In genomic region chr17:82301300-82301915, GRCh38 we compare ENCODE assay signal across 15 cellular contexts. TPM values are rescaled to one million over a fixed set of nuclear protein-coding genes. Genes with fewer than 3 reads are reported as not detected.
A peak's percentile ranks its signal among the peaks of the same experiment; 100 is the strongest.
DNase-seq lines count a peak whose midpoint lies in the region; ATAC-seq and TF ChIP-seq lines count a peak whose summit lies in the region.
"Had no signal": no experiment of that assay in that cellular context is flagged by ENCODE, and none has a peak within 500 bp of the region (broad histone marks: within the 10 kb centered on the region; RNA-seq: fewer than 3 reads in every experiment).

No MANE protein-coding gene starts in this region.

- peak overlapping the region; percentile 87 for H3K27ac Mint-ChIP-seq in T-helper 2 cell treated with Interferon-gamma antibody and Interleukin-4, amounts not matched to agents 5 μg/mL and 100 μg/mL, for 36 hours
- peak overlapping the region; percentile 63 for H3K27ac Mint-ChIP-seq in dendritic cell treated with granulocyte-macrophage colony-stimulating factor and Interleukin-4, amounts not matched to agents 40 ng/mL and 50 ng/mL, for 4 days

- H3K9me2 ChIP-seq in OCI-LY7 (ENCODE audit: insufficient read depth, low read length): no peaks in the 10 kb centered on the region

- peaks cover 0 to 28% (median 7%) of the 10 kb centered on the region in 7 donors for H3K27me3 ChIP-seq in spleen (replicated peaks in 1 of 7)

- no TSS peak for BruUV-seq in OCI-LY7 (replicated peaks; lab: Mats Ljungman, UMichigan)

- TF ChIP-seq CTCF in OCI-LY7 (conservative IDR thresholded peaks at IDR 0.05; ENCODE audit: low read length) (no peak), spleen (IDR thresholded peaks at IDR 0.05 in 8 of 11, conservative IDR thresholded peaks at IDR 0.05 in 3 of 11) (no peak)

- H3K27ac ChIP-seq in OCI-LY7 (ENCODE audit: low read depth, low read length, poor library complexity, severe bottlenecking): no peak overlapping the region
- peak overlapping the region in 5 of 8 donors; percentile 38 to 100 (median 96) for H3K27ac ChIP-seq in spleen
- H3K27ac ChIP-seq: tibial artery had no signal

- H3K79me2 ChIP-seq in OCI-LY7 (ENCODE audit: insufficient read depth, low read depth, low read length): no peaks in the 10 kb centered on the region

- WGBS in spleen, 5 donors: 82 to 90% (median 89%) methylated on average over 9 to 12 of the region's 12 CpGs

- ATAC-seq in GM18858 (IDR thresholded peaks at IDR 0.05; ENCODE audit: unreplicated experiment): no peak
- ATAC-seq: PC-3, sciatic nerve had no signal

- peaks cover 64% of the 10 kb centered on the region for H3K4me1 Mint-ChIP-seq in T-helper 2 cell treated with Interferon-gamma antibody and Interleukin-4, amounts not matched to agents 5 μg/mL and 100 μg/mL, for 36 hours (ENCODE audit: low read depth)
- peaks cover 62% of the 10 kb centered on the region for H3K4me1 Mint-ChIP-seq in dendritic cell treated with granulocyte-macrophage colony-stimulating factor and Interleukin-4, amounts not matched to agents 40 ng/mL and 50 ng/mL, for 4 days (ENCODE audit: low read depth)

- POLR2A ChIA-PET in OCI-LY7 (lab: Charles Lee): interaction anchor here (0.5 to 1.1 kb wide), 3 partner anchors 9 to 101 kb away, joined by 3 read pairs; no protein-coding TSS in a partner anchor

- no peak overlapping the region for H2AFZ ChIP-seq in OCI-LY7 (ENCODE audit: low read length)

- no peak overlapping the region for H3K4me3 ChIP-seq in OCI-LY7 (ENCODE audit: low read depth, low read length, poor library complexity, severe bottlenecking)
- H3K4me3 ChIP-seq in spleen: peak overlapping the region in 1 of 8 donors; percentile 4
- H3K4me3 ChIP-seq: tibial artery had no signal

- no peaks in the 10 kb centered on the region for H3K27me3 Mint-ChIP-seq in T-helper 2 cell treated with Interferon-gamma antibody and Interleukin-4, amounts not matched to agents 5 μg/mL and 100 μg/mL, for 36 hours (ENCODE audit: low read depth)
- peaks cover 72% of the 10 kb centered on the region for H3K27me3 Mint-ChIP-seq in dendritic cell treated with granulocyte-macrophage colony-stimulating factor and Interleukin-4, amounts not matched to agents 40 ng/mL and 50 ng/mL, for 4 days

- intact Hi-C loops in OCI-LY7 (cut with micrococcal nuclease; ENCODE audit: unreplicated experiment) (no loop called here), spleen (cut with DNase I; ENCODE audit: low total_unique reads) (no loop called here)
- intact Hi-C loops in dendritic cell treated with granulocyte-macrophage colony-stimulating factor and Interleukin-4, amounts not matched to agents 40 ng/mL and 50 ng/mL, for 4 days (cut with micrococcal nuclease): no loop called here

- TF ChIP-seq POLR2A in spleen (IDR thresholded peaks at IDR 0.05): no peak

- no peaks in the 10 kb centered on the region for H4K20me1 ChIP-seq in OCI-LY7 (ENCODE audit: insufficient read depth, low read length)

- no peak for DNase-seq in T-helper 2 cell treated with Interferon-gamma antibody and Interleukin-4, amounts not matched to agents 5 μg/mL and 100 μg/mL, for 36 hours (ENCODE audit: low spot score)
- DNase-seq in T-helper 2 cell (no peak), OCI-LY7 (ENCODE audit: low spot score) (no peak), spleen (no peak), HK-2 (ENCODE audit: unreplicated experiment) (no peak), glomerular visceral epithelial cell (ENCODE audit: extremely low spot score) (no peak)
- DNase-seq: NCI-H1092, tibial artery had no signal

- no peaks in the 10 kb centered on the region for H3K9me3 Mint-ChIP-seq in T-helper 2 cell treated with Interferon-gamma antibody and Interleukin-4, amounts not matched to agents 5 μg/mL and 100 μg/mL, for 36 hours
- no peaks in the 10 kb centered on the region for H3K9me3 Mint-ChIP-seq in dendritic cell treated with granulocyte-macrophage colony-stimulating factor and Interleukin-4, amounts not matched to agents 40 ng/mL and 50 ng/mL, for 4 days

- peak overlapping the region; percentile 81 for H3K4me3 Mint-ChIP-seq in T-helper 2 cell treated with Interferon-gamma antibody and Interleukin-4, amounts not matched to agents 5 μg/mL and 100 μg/mL, for 36 hours
- H3K4me3 Mint-ChIP-seq in dendritic cell treated with granulocyte-macrophage colony-stimulating factor and Interleukin-4, amounts not matched to agents 40 ng/mL and 50 ng/mL, for 4 days: no peak overlapping the region

- no peaks in the 10 kb centered on the region for H3K36me3 Mint-ChIP-seq in T-helper 2 cell treated with Interferon-gamma antibody and Interleukin-4, amounts not matched to agents 5 μg/mL and 100 μg/mL, for 36 hours (ENCODE audit: low read depth)
- no peaks in the 10 kb centered on the region for H3K36me3 Mint-ChIP-seq in dendritic cell treated with granulocyte-macrophage colony-stimulating factor and Interleukin-4, amounts not matched to agents 40 ng/mL and 50 ng/mL, for 4 days (ENCODE audit: low read depth)

- peak overlapping the region; percentile 24; the same call in 1 of the 2 replicates for H3K4me2 ChIP-seq in OCI-LY7 (ENCODE audit: low read length)

- H3K4me1 ChIP-seq in OCI-LY7 (ENCODE audit: insufficient read depth, low read length, poor library complexity, severe bottlenecking) (peaks cover 34% of the 10 kb centered on the region), spleen (peaks cover 23 to 99% (median 77%) of the 10 kb centered on the region in 6 donors)

- H3K36me3 ChIP-seq in OCI-LY7 (ENCODE audit: insufficient read depth, low read length) (no peaks in the 10 kb centered on the region), spleen (no peaks in the 10 kb centered on the region)
- H3K36me3 ChIP-seq: tibial artery had no signal

- no peaks in the 10 kb centered on the region for H3K9me3 ChIP-seq in OCI-LY7 (ENCODE audit: low read length)
- no peaks in the 10 kb centered on the region for H3K9me3 ChIP-seq in spleen
- H3K9me3 ChIP-seq: tibial artery had no signal

- CTCF ChIA-PET in OCI-LY7 (lab: Charles Lee; ENCODE audit: unreplicated experiment): no interaction called here

RNA-seq across cellular contexts. Expression of gene CD7, which starts 16.0 kb away (rescaled TPM):
- not detected in 2 replicates for total RNA-seq in OCI-LY7 (2014; rRNA removed; shearing (Covaris generic))
- total RNA-seq in OCI-LY7 (2022): not detected in 2 replicates
- 10 to 100 TPM; 18.9 to 60.1 (median 39.4) TPM for total RNA-seq in spleen
- polyA plus RNA-seq in spleen: 10 to 100 TPM; 14.8 to 24.5 (median 16.1) TPM
- total RNA-seq: A172 had no signal

RNA-seq across cellular contexts. Expression of gene CSNK1D, which starts 27.9 kb away (rescaled TPM):
- 39.7 and 53.0 TPM in 2 replicates for total RNA-seq in OCI-LY7 (2014; rRNA removed; shearing (Covaris generic))
- total RNA-seq in OCI-LY7 (2022) (170 and 181 TPM in 2 replicates), spleen (100 to 1,000 TPM in 5 of 7 donors, 10 to 100 TPM in 2; 74.3 to 216 (median 160) TPM)
- polyA plus RNA-seq in spleen: 100 to 1,000 TPM in 1 of 3 donors, 10 to 100 TPM in 2; 46.5 to 122 (median 67.2) TPM

RNA-seq across cellular contexts. Expression of gene SECTM1, which starts 32.2 kb away (rescaled TPM):
- not detected in 2 replicates for total RNA-seq in OCI-LY7 (2014; rRNA removed; shearing (Covaris generic))
- total RNA-seq in OCI-LY7 (2022) (not detected in 2 replicates), spleen (100 to 1,000 TPM in 1 of 7 donors, 10 to 100 TPM in 6; 55.6 to 141 (median 66.6) TPM)
- 10 to 100 TPM in 1 of 3 donors, 1 to 10 TPM in 2; 6.0 to 15.2 (median 7.0) TPM for polyA plus RNA-seq in spleen

RNA-seq across cellular contexts. Expression of gene TEX19, which starts 57.6 kb away (rescaled TPM):
- 2.6 and 3.4 TPM in 2 replicates for total RNA-seq in OCI-LY7 (2014; rRNA removed; shearing (Covaris generic))
- total RNA-seq in OCI-LY7 (2022): 1.8 and 2.0 TPM in 2 replicates
- not detected for total RNA-seq in spleen
- not detected for polyA plus RNA-seq in spleen
- total RNA-seq: A172, astrocyte, kidney, sciatic nerve had no signal

Comparison
In these comparisons a context has a peak if more than half of its experiments do, and no peak if none do; other contexts are left out.
1. RNA of gene CD7, which starts 16.0 kb away (total RNA-seq): 18.9 to 60.1 TPM in spleen; not detected in OCI-LY7; every median in the first group is over 10 times any median in the second.
2. RNA of gene SECTM1, which starts 32.2 kb away (total RNA-seq): 55.6 to 141 TPM in spleen; not detected in OCI-LY7; every median in the first group is over 10 times any median in the second.